ENCODE assay signal across 9 cellular contexts in genomic region chr17:50063516-50064252, GRCh38.
DNase-seq lines count a peak whose midpoint lies in the region; ATAC-seq and TF ChIP-seq lines count a peak whose summit lies in the region.
"Had no signal": no experiment of that assay in that cellular context is flagged by ENCODE, and none has a peak within 500 bp of the region (broad histone marks: within the 10 kb centered on the region; RNA-seq: fewer than 3 reads in every experiment).

No MANE protein-coding gene starts in this region.

- H3K27ac ChIP-seq in HEK293 (ENCODE audit: extremely low read depth, low read depth, low read length): no peak overlapping the region
- peak overlapping the region; percentile 84 for H3K27ac ChIP-seq in angular gyrus (ENCODE audit: low read depth, low read length)
- H3K27ac ChIP-seq in subcutaneous abdominal adipose tissue (ENCODE audit: low read depth, low read length): peak overlapping the region; percentile 52

- DNase-seq in islet precursor cell (peak; percentile 75), globus pallidus (ENCODE audit: low spot score) (no peak), HEK293T (ENCODE audit: extremely low spot score) (no peak), NCI-H2029 (lab: John Stamatoyannopoulos, UW) (no peak)
- DNase-seq: DMS 273 treated with DMSO at 0.1 percent for 48 hours had no signal

- peak overlapping the region in 2 of 5 donors; percentile 7 to 23 for H3K9ac ChIP-seq in subcutaneous abdominal adipose tissue (ENCODE audit: low read length in 5 of 5)

- CTCF ChIA-PET in HEK293 (lab: Yijun Ruan, JAX) (interaction anchor here (0.6 to 2.6 kb wide), 7 partner anchors 9 to 219 kb away, joined by 3 to 13 read pairs (median 4); no protein-coding TSS in a partner anchor), HEK293T (lab: Yijun Ruan, JAX) (no interaction called here)

- peaks cover 0 to 6% of the 10 kb centered on the region in 2 experiments; a peak in 1 of 3 replicates for H3K36me3 ChIP-seq in HEK293 (ENCODE audit: control insufficient read depth in 2 of 2, insufficient read depth in 1 of 2, low read length in 2 of 2)
- H3K36me3 ChIP-seq in subcutaneous abdominal adipose tissue (ENCODE audit: control insufficient read depth in 5 of 5, insufficient read depth in 5 of 5, low read length in 5 of 5): peaks cover 0 to 3% (median 3%) of the 10 kb centered on the region in 5 donors

- no peaks in the 10 kb centered on the region for H3K9me3 ChIP-seq in HEK293 (ENCODE audit: control insufficient read depth, insufficient read depth, low read depth, low read length)
- no peaks in the 10 kb centered on the region for H3K9me3 ChIP-seq in subcutaneous abdominal adipose tissue (ENCODE audit: control insufficient read depth in 5 of 5, low read length in 5 of 5)

- no peak for TF ChIP-seq CTCF in HEK293 (tag by site-specific recombination; IDR thresholded peaks at IDR 0.05)

- peaks cover 5% of the 10 kb centered on the region for H3K4me1 ChIP-seq in HEK293 (ENCODE audit: control insufficient read depth, insufficient read depth, low read length)
- peaks cover 5 to 72% (median 62%) of the 10 kb centered on the region in 5 donors for H3K4me1 ChIP-seq in subcutaneous abdominal adipose tissue (ENCODE audit: control insufficient read depth in 5 of 5, insufficient read depth in 5 of 5, low read length in 5 of 5)

- H3K4me3 ChIP-seq in HEK293 (ENCODE audit: low read depth, low read length): no peak overlapping the region
- no peak overlapping the region for H3K4me3 ChIP-seq in subcutaneous abdominal adipose tissue (ENCODE audit: low read depth in 1 of 5, low read length in 5 of 5)

- POLR2A ChIA-PET in HEK293 (lab: Yijun Ruan, JAX): interaction anchor here (1.3 kb wide), 2 partner anchors 8 to 300 kb away, joined by 3 to 13 read pairs; partner anchors contain the start of genes FAM117A and ITGA3
- POLR2A ChIA-PET in HEK293T (lab: Yijun Ruan, JAX): interaction anchor here (1.7 kb wide), 1 partner anchor 7 kb away, joined by 5 read pairs; the partner anchor contains the start of gene ITGA3

- ATAC-seq in HG03159 (IDR thresholded peaks at IDR 0.05; ENCODE audit: unreplicated experiment): no peak

- no peaks in the 10 kb centered on the region for H3K27me3 ChIP-seq in subcutaneous abdominal adipose tissue (ENCODE audit: control insufficient read depth in 5 of 5, insufficient read depth in 4 of 5, low read length in 5 of 5)

TF ChIP-seq in HEK293, 187 proteins besides CTCF, POLR2A, EP300 and RAD21:
- no peak for TF ChIP-seq ZNF654 (tag by site-specific recombination; IDR thresholded peaks at IDR 0.05; ENCODE audit: low read depth)
- TF ChIP-seq ZIC2 (tag by site-specific recombination; IDR thresholded peaks at IDR 0.05): peak; percentile 24; the same call in 1 of the 2 replicates

TF ChIP-seq in HEK293T, 16 proteins besides CTCF, POLR2A, EP300 and RAD21:
- TF ChIP-seq LEF1 (IDR thresholded peaks at IDR 0.05; ENCODE audit: borderline replicate concordance) (no peak), L3MBTL2 (conservative IDR thresholded peaks at IDR 0.05) (no peak), ELF4 (IDR thresholded peaks at IDR 0.05) (no peak), TARDBP (IDR thresholded peaks at IDR 0.05) (no peak)
TF ChIP-seq in HEK293T: peak in this region for 0.
